ENCODE assay signal across 8 cellular contexts in genomic region chr9:136244116-136244775, GRCh38. TPM values are rescaled to one million over a fixed set of nuclear protein-coding genes. Genes with fewer than 3 reads are reported as not detected.
DNase-seq lines count a peak whose midpoint lies in the region; ATAC-seq and TF ChIP-seq lines count a peak whose summit lies in the region.

No MANE protein-coding gene starts in this region.

- H3F3A ChIP-seq in OCI-LY1 (ENCODE audit: insufficient read depth, low read length), result peaks cover 9% of the 10 kb centered on the region; the same call in 1 of the 2 replicates

- no peaks in the 10 kb centered on the region for H3K9me3 Mint-ChIP-seq in naive thymus-derived CD8-positive, alpha-beta T cell

- H3K27ac ChIP-seq in OCI-LY1 (ENCODE audit: low read depth, low read length, poor library complexity, severe bottlenecking), result peak overlapping the region; percentile 89
- no peak overlapping the region for H3K27ac ChIP-seq in ascending aorta

- H3K4me3 ChIP-seq in OCI-LY1 (ENCODE audit: low read depth, low read length, poor library complexity, severe bottlenecking) (peak overlapping the region; percentile 78), ascending aorta (peak overlapping the region; percentile 69 to 94)

- POLR2A ChIA-PET in naive thymus-derived CD8-positive, alpha-beta T cell (lab: Charles Lee), result interaction anchor here (1.4 to 1.5 kb wide), 2 partner anchors 18 to 119 kb away, joined by 3 to 5 read pairs; partner anchors contain the start of gene DNLZ

- H3K27me3 ChIP-seq in OCI-LY1 (ENCODE audit: insufficient read depth, low read length) (peaks cover 5% of the 10 kb centered on the region), ascending aorta (no peaks in the 10 kb centered on the region)

- peak; percentile 85 for DNase-seq in GM20000 (ENCODE audit: low spot score)
- DNase-seq in ascending aorta (ENCODE audit: low spot score in 2 of 2), result no peak
- DNase-seq in naive thymus-derived CD8-positive, alpha-beta T cell, result peak in 9 of 10 donors; percentile 23 to 74 (median 49)
- no peak for DNase-seq in head of caudate nucleus
- DNase-seq in globus pallidus (ENCODE audit: low spot score), result no peak

- H3K36me3 Mint-ChIP-seq in naive thymus-derived CD8-positive, alpha-beta T cell, result peaks cover 0 to 3% (median 0%) of the 10 kb centered on the region in 3 donors

- no peak overlapping the region for H2AFZ ChIP-seq in OCI-LY1 (ENCODE audit: low read length)

- TF ChIP-seq CTCF in GM20000 (IDR thresholded peaks at IDR 0.05; ENCODE audit: extremely low read depth, missing control alignments), result no peak
- no peak for TF ChIP-seq CTCF in OCI-LY1 (IDR thresholded peaks at IDR 0.05; ENCODE audit: low read length)
- no peak for TF ChIP-seq CTCF in ascending aorta (IDR thresholded peaks at IDR 0.05)

- H3K79me2 ChIP-seq in OCI-LY1 (ENCODE audit: insufficient read depth, low read length), result peaks cover 35% of the 10 kb centered on the region

- peaks cover 24 to 65% (median 53%) of the 10 kb centered on the region in 4 donors for H3K4me1 Mint-ChIP-seq in naive thymus-derived CD8-positive, alpha-beta T cell

- H3K27me3 Mint-ChIP-seq in naive thymus-derived CD8-positive, alpha-beta T cell, result no peaks in the 10 kb centered on the region

- no peaks in the 10 kb centered on the region for H4K20me1 ChIP-seq in OCI-LY1 (ENCODE audit: insufficient read depth, low read length)

- H3K9me2 ChIP-seq in OCI-LY1 (ENCODE audit: low read depth, low read length), result no peaks in the 10 kb centered on the region

- peak overlapping the region; percentile 74 for H3K9ac ChIP-seq in OCI-LY1 (ENCODE audit: low read length)

- H3K36me3 ChIP-seq in OCI-LY1 (ENCODE audit: insufficient read depth, low read length) (peaks cover 24% of the 10 kb centered on the region), ascending aorta (no peaks in the 10 kb centered on the region)

- H3K4me3 Mint-ChIP-seq in naive thymus-derived CD8-positive, alpha-beta T cell, result peak overlapping the region; percentile 90 to 99 (median 94)

- H3K4me2 ChIP-seq in OCI-LY1 (ENCODE audit: low read length), result peak overlapping the region; percentile 84

- no peak for TF ChIP-seq POLR2A in GM18505 (IDR thresholded peaks at IDR 0.05; ENCODE audit: borderline replicate concordance, extremely low read depth, insufficient read depth, insufficient read length)

- peak overlapping the region; percentile 85 to 95 (median 90) for H3K27ac Mint-ChIP-seq in naive thymus-derived CD8-positive, alpha-beta T cell

- intact Hi-C loops in ascending aorta (cut with DNase I), result no loop called here
- intact Hi-C loops in head of caudate nucleus (cut with DNase I), result loop anchor here (10.0 kb wide), 1 partner anchor 129 kb away; the partner anchor contains the start of gene TMEM250

- peak; percentile 41 to 64 for ATAC-seq in naive thymus-derived CD8-positive, alpha-beta T cell
- ATAC-seq in GM18505 (IDR thresholded peaks at IDR 0.05; ENCODE audit: unreplicated experiment) (no peak), HG02840 (IDR thresholded peaks at IDR 0.05; ENCODE audit: low FRiP score, unreplicated experiment) (no peak)

- H3K4me1 ChIP-seq in OCI-LY1 (ENCODE audit: insufficient read depth, low read length, severe bottlenecking) (peaks cover 63% of the 10 kb centered on the region), ascending aorta (peaks cover 5 to 14% of the 10 kb centered on the region in 2 donors)

- H3K9me3 ChIP-seq in OCI-LY1 (ENCODE audit: low read length) (no peaks in the 10 kb centered on the region), ascending aorta (no peaks in the 10 kb centered on the region)

RNA-seq across cellular contexts. Expression of gene QSOX2, which starts 1.4 kb away (rescaled TPM):
- 3.7 TPM for total RNA-seq in ascending aorta
- 10 to 100 TPM; 15.5 to 15.9 TPM for total RNA-seq in naive thymus-derived CD8-positive, alpha-beta T cell
- under 1 TPM; 0.50 to 0.86 (median 0.55) TPM for polyA plus RNA-seq in naive thymus-derived CD8-positive, alpha-beta T cell

RNA-seq across cellular contexts. Expression of gene LHX3, which starts 39.3 kb away (rescaled TPM):
- not detected for total RNA-seq in ascending aorta
- not detected for total RNA-seq in naive thymus-derived CD8-positive, alpha-beta T cell
- polyA plus RNA-seq in naive thymus-derived CD8-positive, alpha-beta T cell, result not detected

RNA-seq across cellular contexts. Expression of gene CCDC187, which starts 59.6 kb away (rescaled TPM):
- total RNA-seq in ascending aorta, result under 0.01 TPM
- not detected for total RNA-seq in naive thymus-derived CD8-positive, alpha-beta T cell
- not detected for polyA plus RNA-seq in naive thymus-derived CD8-positive, alpha-beta T cell

Comparison
In these comparisons a context has a peak if more than half of its experiments do, and no peak if none do; other contexts are left out.
1. DNase-seq: peak in GM20000 (single experiment) and naive thymus-derived CD8-positive, alpha-beta T cell (9 of 10); none in ascending aorta (0 of 2), head of caudate nucleus (0 of 42) and globus pallidus (single experiment).
2. ATAC-seq: peak in naive thymus-derived CD8-positive, alpha-beta T cell (2 of 2); none in GM18505 (single experiment) and HG02840 (single experiment).